Comparison of ENCODE assay signal across 7 cellular contexts in the genomic region with DNA sequence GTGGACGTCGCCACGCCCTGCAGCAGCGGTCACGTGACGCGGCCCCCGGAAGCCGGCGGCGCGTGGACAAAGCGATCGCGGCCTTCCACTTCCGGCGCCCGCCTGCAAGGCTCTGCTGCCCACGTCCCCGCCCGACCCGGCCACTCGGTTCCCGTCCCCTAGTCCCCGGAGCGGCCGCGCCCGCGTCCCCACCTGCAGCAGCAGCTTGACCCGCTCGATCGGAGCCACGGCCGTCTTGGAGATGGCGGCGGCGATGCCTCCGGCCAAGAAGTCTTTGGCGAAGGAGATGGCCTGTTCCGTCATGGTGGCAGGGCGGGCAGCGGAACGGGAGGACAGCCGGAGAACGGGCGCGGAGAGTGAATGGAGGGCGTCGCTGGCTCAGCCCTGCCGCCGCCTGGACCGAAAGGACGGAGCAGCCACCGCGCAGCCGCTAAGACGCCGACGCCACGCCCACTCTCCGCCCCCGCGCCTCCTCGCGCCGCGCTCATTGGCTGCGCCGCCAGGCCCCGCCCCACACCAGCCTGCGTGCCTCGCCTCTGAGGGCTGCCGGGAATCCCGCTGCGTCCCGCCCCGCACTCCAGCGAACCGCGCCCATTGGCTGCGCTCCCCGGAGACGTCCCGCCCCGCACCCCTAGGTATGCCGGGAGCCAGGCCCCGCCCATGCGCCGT. TPM values are rescaled to one million over a fixed set of nuclear protein-coding genes. Genes with fewer than 3 reads are reported as not detected.
DNase-seq lines count a peak whose midpoint lies in the region; ATAC-seq lines count a peak whose summit lies in the region.

A gene (minus strand): TSS at position 407 of the 669 bp plus-strand sequence. CDS start 104 bp downstream, at position 303.

- peak; percentile 96 for ATAC-seq in GM18909 (IDR thresholded peaks at IDR 0.05; ENCODE audit: poor library complexity, unreplicated experiment)
- ATAC-seq in HG03139 (IDR thresholded peaks at IDR 0.05; ENCODE audit: unreplicated experiment) = peak; percentile 93
- peak; percentile 87 for ATAC-seq in left colon

- intact Hi-C loops in left colon (cut with DNase I, micrococcal nuclease) = loop anchor here in 1 of 2 donors (5.0 kb wide), 1 partner anchor 60 kb away; a partner anchor contains a TSS

- DNase-seq in T-helper 22 cell (ENCODE audit: low read depth) = peak; percentile 97
- DNase-seq in cerebellar cortex (ENCODE audit: low spot score) = peak; percentile 97
- peak; percentile 99 for DNase-seq in left colon
- peak; percentile 100 for DNase-seq in stimulated activated CD4-positive, alpha-beta T cell treated with anti-CD3 and anti-CD28 coated beads, Interleukin-2, amount 100 ng/mL, for 4 hours (ENCODE audit: low read depth)
- no peak for DNase-seq in NCI-H1105 (lab: John Stamatoyannopoulos, UW)

RNA-seq across cellular contexts. Expression of the gene that starts here (rescaled TPM):
- total RNA-seq in left colon = 100 to 1,000 TPM; 452 to 482 TPM
